Comparison of ENCODE assay signal across 12 cellular contexts in genomic region chr15:101210466-101210865, GRCh38. TPM values are rescaled to one million over a fixed set of nuclear protein-coding genes. Genes with fewer than 3 reads are reported as not detected.
DNase-seq lines count a peak whose midpoint lies in the region; ATAC-seq and TF ChIP-seq lines count a peak whose summit lies in the region.
"Had no signal": no experiment of that assay in that cellular context is flagged by ENCODE, and none has a peak within 500 bp of the region (broad histone marks: within the 10 kb centered on the region; RNA-seq: fewer than 3 reads in every experiment).

No MANE protein-coding gene starts in this region.

- ATAC-seq in activated CD4-positive, CD25-positive, alpha-beta regulatory T cell treated with anti-CD3 and anti-CD28 coated beads, Interleukin-2, amount 50 U/mL, for 24 hours = no peak

- peaks cover 42% of the 10 kb centered on the region for H3F3A ChIP-seq in GM23248 (ENCODE audit: insufficient read depth)

- H3K79me2 ChIP-seq in GM23248 (ENCODE audit: insufficient read depth) = peaks cover 100% of the 10 kb centered on the region

- DNase-seq in GM23248 (peak; percentile 35), MV-4-11 (lab: John Stamatoyannopoulos, UW) (peak; percentile 52), dedifferentiated amniotic fluid mesenchymal stem cell (ENCODE audit: extremely low spot score) (peak; percentile 26), osteocyte (ENCODE audit: extremely low spot score, unreplicated experiment) (no peak), NCI-H2227 treated with DMSO at 0.1 percent for 48 hours (lab: John Stamatoyannopoulos, UW) (no peak), AG08395 (ENCODE audit: low spot score) (no peak)
- no peak for DNase-seq in CD8-positive, alpha-beta memory T cell
- DNase-seq: Calu3; GOT3; NCI-H1694; NK-92 treated with Interleukin-12 subunit alpha and Interleukin-12 subunit beta, amount 100 ng/mL, for 24 hours had no signal

- no peaks in the 10 kb centered on the region for H3K27me3 ChIP-seq in GM23248 (replicated peaks; ENCODE audit: insufficient read depth)
- H3K27me3 ChIP-seq in CD8-positive, alpha-beta memory T cell (ENCODE audit: insufficient read depth, low read length, poor library complexity, severe bottlenecking) = no peaks in the 10 kb centered on the region

- H3K4me1 Mint-ChIP-seq in osteocyte (ENCODE audit: unreplicated experiment) = peaks cover 44% of the 10 kb centered on the region
- peaks cover 75 to 95% (median 84%) of the 10 kb centered on the region in 3 donors for H3K4me1 Mint-ChIP-seq in CD8-positive, alpha-beta memory T cell

- no peaks in the 10 kb centered on the region for H3K9me3 Mint-ChIP-seq in osteocyte (ENCODE audit: unreplicated experiment)
- no peaks in the 10 kb centered on the region for H3K9me3 Mint-ChIP-seq in CD8-positive, alpha-beta memory T cell

- TF ChIP-seq CTCF in osteocyte (IDR thresholded peaks at IDR 0.05) = no peak

- H3K27ac Mint-ChIP-seq in osteocyte (ENCODE audit: unreplicated experiment) = peak overlapping the region; percentile 36
- H3K27ac Mint-ChIP-seq in CD8-positive, alpha-beta memory T cell = peak overlapping the region in 3 of 8 donors; percentile 7 to 90 (median 56)

- in situ Hi-C loops in GM23248 (cut with MboI) = no loop called here

- peaks cover 32% of the 10 kb centered on the region for H3K4me1 ChIP-seq in GM23248 (ENCODE audit: insufficient read depth)
- H3K4me1 ChIP-seq in CD8-positive, alpha-beta memory T cell (ENCODE audit: insufficient read depth, low read length) = peaks cover 11% of the 10 kb centered on the region

- H3K9me2 ChIP-seq in GM23248 (ENCODE audit: insufficient read depth) = no peaks in the 10 kb centered on the region

- CTCF ChIA-PET in CD8-positive, alpha-beta memory T cell (lab: Charles Lee) = no interaction called here

- H3K4me2 ChIP-seq in GM23248 (ENCODE audit: unreplicated experiment) = no peak overlapping the region

- H3K9me3 ChIP-seq in GM23248 (ENCODE audit: low read depth) = no peaks in the 10 kb centered on the region
- H3K9me3 ChIP-seq in CD8-positive, alpha-beta memory T cell (ENCODE audit: low read length) = no peaks in the 10 kb centered on the region

- H3K9ac ChIP-seq in GM23248 = no peak overlapping the region

- H3K27me3 Mint-ChIP-seq in osteocyte (ENCODE audit: unreplicated experiment) = no peaks in the 10 kb centered on the region
- H3K27me3 Mint-ChIP-seq in CD8-positive, alpha-beta memory T cell = no peaks in the 10 kb centered on the region

- peak overlapping the region; percentile 21; the same call in 1 of the 2 replicates for H3K27ac ChIP-seq in GM23248
- H3K27ac ChIP-seq in CD8-positive, alpha-beta memory T cell (ENCODE audit: low read depth, low read length) = no peak overlapping the region

- no peaks in the 10 kb centered on the region for H3K36me3 Mint-ChIP-seq in osteocyte (ENCODE audit: unreplicated experiment)
- H3K36me3 Mint-ChIP-seq in CD8-positive, alpha-beta memory T cell = peaks cover 0 to 10% (median 5%) of the 10 kb centered on the region in 3 donors

- no peak overlapping the region for H3K4me3 Mint-ChIP-seq in osteocyte (ENCODE audit: unreplicated experiment)
- H3K4me3 Mint-ChIP-seq in CD8-positive, alpha-beta memory T cell = no peak overlapping the region

- no peak overlapping the region for H3K4me3 ChIP-seq in GM23248
- no peak overlapping the region for H3K4me3 ChIP-seq in CD8-positive, alpha-beta memory T cell (ENCODE audit: low read length)

- no peaks in the 10 kb centered on the region for H4K20me1 ChIP-seq in GM23248 (ENCODE audit: insufficient read depth)

- POLR2A ChIA-PET in CD8-positive, alpha-beta memory T cell (lab: Charles Lee) = no interaction called here

- WGBS in GM23248 (ENCODE audit: low coverage in 1 of 2, low lambda C conversion rate in 2 of 2, missing lambda C conversion rate in 2 of 2), 2 experiments = 87 to 89% methylated on average over 2 of the region's 2 CpGs

- H2AFZ ChIP-seq in GM23248 = no peak overlapping the region

- H3K36me3 ChIP-seq in GM23248 (ENCODE audit: low read depth) = no peaks in the 10 kb centered on the region
- H3K36me3 ChIP-seq in CD8-positive, alpha-beta memory T cell (ENCODE audit: insufficient read depth, low read length) = no peaks in the 10 kb centered on the region

RNA-seq across cellular contexts. Expression of gene CHSY1, which starts 41.4 kb away (rescaled TPM):
- 29.8 and 31.3 TPM in 2 replicates for total RNA-seq in GM23248 (2014; rRNA removed; shearing (Covaris generic))
- 4.8 and 5.2 TPM in 2 replicates for polyA plus RNA-seq in GM23248 (2016; fragmentation: Nextera tagmentation; extraction: Ambion mirVana)
- total RNA-seq in osteocyte = 39.7 and 41.1 TPM in 2 replicates
- 10 to 100 TPM; 49.4 to 49.7 TPM for total RNA-seq in CD8-positive, alpha-beta memory T cell
- polyA plus RNA-seq in CD8-positive, alpha-beta memory T cell = 3.6 TPM

Comparison
In these comparisons a context has a peak if more than half of its experiments do, and no peak if none do; other contexts are left out.
1. DNase-seq: peak in GM23248 (single experiment), MV-4-11 (single experiment) and dedifferentiated amniotic fluid mesenchymal stem cell (single experiment); none in osteocyte (single experiment), CD8-positive, alpha-beta memory T cell (0 of 5), NCI-H2227 treated with DMSO at 0.1 percent for 48 hours (single experiment) and AG08395 (single experiment).